Comparison of ENCODE assay signal across 12 cellular contexts in the genomic region with DNA sequence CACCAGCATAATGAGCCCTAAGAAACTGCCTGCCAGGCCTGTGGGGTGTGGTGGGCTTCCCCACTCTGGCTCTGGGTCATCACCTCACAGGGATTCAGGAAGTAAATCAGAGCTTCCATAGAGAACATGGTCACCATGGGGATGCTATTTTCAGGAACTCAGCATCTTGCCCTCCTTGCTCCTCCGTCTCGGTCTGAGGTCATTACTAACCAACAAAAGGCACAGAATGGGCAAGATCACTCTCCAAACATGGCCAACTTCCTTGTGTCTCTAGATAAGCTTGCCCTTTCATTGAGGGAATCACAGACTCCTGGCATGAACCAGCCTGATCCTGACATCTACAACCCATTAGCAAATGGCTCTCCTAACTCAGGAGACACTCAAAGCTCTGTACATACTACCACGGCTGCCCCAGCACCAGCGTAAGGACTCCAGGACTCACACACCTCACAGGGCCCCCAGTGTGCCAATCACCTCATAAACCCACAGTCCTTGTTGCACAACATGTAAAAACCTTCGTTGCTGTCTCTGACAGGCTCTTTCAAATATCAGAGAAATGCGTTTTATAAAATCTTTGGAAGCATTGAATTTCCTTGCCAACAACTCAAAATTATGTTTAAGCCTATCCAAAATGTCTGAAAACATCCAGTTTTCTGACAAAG. TPM values are rescaled to one million over a fixed set of nuclear protein-coding genes. Genes with fewer than 3 reads are reported as not detected.
A peak's percentile ranks its signal among the peaks of the same experiment; 100 is the strongest.
DNase-seq lines count a peak whose midpoint lies in the region; ATAC-seq, FAIRE-seq and TF ChIP-seq lines count a peak whose summit lies in the region.
"Had no signal": no experiment of that assay in that cellular context is flagged by ENCODE, and none has a peak within 500 bp of the region (broad histone marks: within the 10 kb centered on the region; RNA-seq: fewer than 3 reads in every experiment).

No MANE protein-coding gene starts in this region.

- H3K27ac ChIP-seq in muscle layer of colon (ENCODE audit: low read depth, low read length) (peak overlapping the region; percentile 94), upper lobe of right lung (peak overlapping the region; percentile 63)

- peaks cover 58% of the 10 kb centered on the region for H3K4me1 Mint-ChIP-seq in activated CD4-positive, alpha-beta T cell treated with anti-CD3 and anti-CD28 coated beads, Interleukin-2, amount 10 ng/mL, durations not matched to agents 7 days and 5 days

- peaks cover 2% of the 10 kb centered on the region for H3K9me3 Mint-ChIP-seq in activated CD4-positive, alpha-beta T cell treated with anti-CD3 and anti-CD28 coated beads, Interleukin-2, amount 10 ng/mL, durations not matched to agents 7 days and 5 days

- no peak overlapping the region for H3K4me3 ChIP-seq in bronchial epithelial cell (ENCODE audit: low read depth, low read length)
- H3K4me3 ChIP-seq in muscle layer of colon (ENCODE audit: low read depth in 1 of 2, low read length in 2 of 2): peak overlapping the region in 1 of 2 donors; percentile 12
- H3K4me3 ChIP-seq in upper lobe of right lung: no peak overlapping the region

- no peaks in the 10 kb centered on the region for H3K27me3 Mint-ChIP-seq in activated CD4-positive, alpha-beta T cell treated with anti-CD3 and anti-CD28 coated beads, Interleukin-2, amount 10 ng/mL, durations not matched to agents 7 days and 5 days

- no peak overlapping the region for H3K9ac ChIP-seq in muscle layer of colon (ENCODE audit: low read length)

- no peak for TF ChIP-seq CTCF in bronchial epithelial cell (IDR thresholded peaks at IDR 0.05; ENCODE audit: insufficient read depth, low read length, severe bottlenecking)
- TF ChIP-seq CTCF in upper lobe of right lung (IDR thresholded peaks at IDR 0.05): no peak
- no peak for TF ChIP-seq CTCF in GM13976 (IDR thresholded peaks at IDR 0.05; ENCODE audit: borderline replicate concordance, control extremely low read depth, extremely low read depth, insufficient read depth, missing control alignments)

- H3K27me3 ChIP-seq in bronchial epithelial cell (ENCODE audit: control insufficient read depth, insufficient read depth, low read length): no peaks in the 10 kb centered on the region
- no peaks in the 10 kb centered on the region for H3K27me3 ChIP-seq in muscle layer of colon (ENCODE audit: control insufficient read depth in 1 of 2, insufficient read depth in 2 of 2, low read length in 2 of 2)
- no peaks in the 10 kb centered on the region for H3K27me3 ChIP-seq in upper lobe of right lung
- H3K27me3 ChIP-seq: BE2C had no signal

- CTCF ChIA-PET in activated CD4-positive, alpha-beta T cell treated with anti-CD3 and anti-CD28 coated beads, Interleukin-2, amount 10 ng/mL, durations not matched to agents 7 days and 5 days (lab: Charles Lee): interaction anchor here (0.7 to 1.2 kb wide), 2 partner anchors 11 to 220 kb away, joined by 3 read pairs; partner anchors contain the start of gene CCR1

- peak; percentile 64 for FAIRE-seq in bronchial epithelial cell (lab: Jason Lieb, UNC)
- FAIRE-seq: GM18507 had no signal

- intact Hi-C loops in upper lobe of right lung (cut with DNase I): no loop called here

- peaks cover 96% of the 10 kb centered on the region for H3K4me1 ChIP-seq in muscle layer of colon (ENCODE audit: insufficient read depth, low read length)
- peaks cover 71% of the 10 kb centered on the region for H3K4me1 ChIP-seq in upper lobe of right lung
- H3K4me1 ChIP-seq: BE2C had no signal

- peak; percentile 30 for ATAC-seq in upper lobe of right lung
- ATAC-seq in GM18520 (IDR thresholded peaks at IDR 0.05; ENCODE audit: unreplicated experiment): no peak

- no peak for DNase-seq in activated CD4-positive, alpha-beta T cell treated with anti-CD3 and anti-CD28 coated beads, Interleukin-2, amount 10 ng/mL, durations not matched to agents 7 days and 5 days
- DNase-seq in activated CD4-positive, alpha-beta T cell treated with anti-CD3 and anti-CD28 coated beads, Interleukin-2, amount 50 U/mL, for 4 hours: no peak
- DNase-seq in bronchial epithelial cell (ENCODE audit: low read depth): no peak
- DNase-seq in upper lobe of right lung: no peak
- DNase-seq in GM13976 (ENCODE audit: low spot score): no peak
- no peak for DNase-seq in DMS53 (lab: John Stamatoyannopoulos, UW)
- DNase-seq: activated naive CD4-positive, alpha-beta T cell; BE2C had no signal

- in situ Hi-C loops in GM13976 (cut with MboI; ENCODE audit: low sequenced_read_pairs, unreplicated experiment): no loop called here

- H3K36me3 ChIP-seq in bronchial epithelial cell (ENCODE audit: control insufficient read depth, insufficient read depth, low read length) (peaks cover 5% of the 10 kb centered on the region), muscle layer of colon (ENCODE audit: insufficient read depth, low read length) (peaks cover 11% of the 10 kb centered on the region), upper lobe of right lung (peaks cover 14% of the 10 kb centered on the region)
- H3K36me3 ChIP-seq: BE2C had no signal

- H3K4me3 Mint-ChIP-seq in activated CD4-positive, alpha-beta T cell treated with anti-CD3 and anti-CD28 coated beads, Interleukin-2, amount 10 ng/mL, durations not matched to agents 7 days and 5 days: no peak overlapping the region

- peaks cover 54% of the 10 kb centered on the region for H3K36me3 Mint-ChIP-seq in activated CD4-positive, alpha-beta T cell treated with anti-CD3 and anti-CD28 coated beads, Interleukin-2, amount 10 ng/mL, durations not matched to agents 7 days and 5 days (ENCODE audit: low read depth)

- H3K9me3 ChIP-seq in muscle layer of colon (ENCODE audit: low read length) (no peaks in the 10 kb centered on the region), upper lobe of right lung (no peaks in the 10 kb centered on the region)
- H3K9me3 ChIP-seq: BE2C had no signal

- POLR2A ChIA-PET in activated CD4-positive, alpha-beta T cell treated with anti-CD3 and anti-CD28 coated beads, Interleukin-2, amount 10 ng/mL, durations not matched to agents 7 days and 5 days (lab: Charles Lee): no interaction called here

- peak overlapping the region; percentile 47 for H3K27ac Mint-ChIP-seq in activated CD4-positive, alpha-beta T cell treated with anti-CD3 and anti-CD28 coated beads, Interleukin-2, amount 10 ng/mL, durations not matched to agents 7 days and 5 days

RNA-seq across cellular contexts. Expression of gene FYCO1, which starts 7.4 kb away (rescaled TPM):
- total RNA-seq in activated CD4-positive, alpha-beta T cell treated with anti-CD3 and anti-CD28 coated beads, Interleukin-2, amount 10 ng/mL, durations not matched to agents 7 days and 5 days: 10 to 100 TPM; 15.1 to 15.7 TPM
- 7.9 and 18.1 TPM in 2 replicates for total RNA-seq in bronchial epithelial cell
- total RNA-seq in upper lobe of right lung: 47.3 TPM

RNA-seq across cellular contexts. Expression of gene XCR1, which starts 39.1 kb away (rescaled TPM):
- not detected for total RNA-seq in activated CD4-positive, alpha-beta T cell treated with anti-CD3 and anti-CD28 coated beads, Interleukin-2, amount 10 ng/mL, durations not matched to agents 7 days and 5 days
- total RNA-seq in bronchial epithelial cell (under 0.01 TPM in 1 of 2 replicates, not detected in the other), upper lobe of right lung (0.26 TPM)
- total RNA-seq: SK-MEL-5 had no signal

RNA-seq across cellular contexts. Expression of gene CXCR6, which starts 45.0 kb away (rescaled TPM):
- 10 to 100 TPM; 17.6 to 18.0 TPM for total RNA-seq in activated CD4-positive, alpha-beta T cell treated with anti-CD3 and anti-CD28 coated beads, Interleukin-2, amount 10 ng/mL, durations not matched to agents 7 days and 5 days
- total RNA-seq in bronchial epithelial cell (not detected in 2 replicates), upper lobe of right lung (4.7 TPM)
- total RNA-seq: SK-MEL-5 had no signal
